Comparison of ENCODE assay signal across 21 cellular contexts in the genomic region with DNA sequence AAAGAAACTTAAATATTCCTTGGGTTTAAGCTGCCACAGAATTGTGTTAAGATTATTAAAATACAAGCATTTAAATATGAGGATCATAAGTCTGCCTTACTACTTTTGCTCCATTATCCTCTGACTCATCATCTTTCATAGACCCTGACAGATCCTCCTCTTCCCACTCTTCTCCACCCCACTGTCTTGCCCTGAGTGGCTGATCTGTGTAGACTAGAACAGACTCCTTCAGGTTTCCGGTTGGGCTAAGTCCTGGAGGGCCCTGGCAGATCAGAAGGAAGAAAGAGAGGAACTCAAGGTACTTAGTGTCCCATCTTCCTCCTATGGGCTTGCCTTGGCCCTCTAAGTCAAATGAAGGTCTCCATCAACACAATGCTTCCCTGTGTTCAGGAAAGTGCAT. TPM values are rescaled to one million over a fixed set of nuclear protein-coding genes. Genes with fewer than 3 reads are reported as not detected.
A peak's percentile ranks its signal among the peaks of the same experiment; 100 is the strongest.
DNase-seq lines count a peak whose midpoint lies in the region; ATAC-seq, FAIRE-seq and TF ChIP-seq lines count a peak whose summit lies in the region.
"Had no signal": no experiment of that assay in that cellular context is flagged by ENCODE, and none has a peak within 500 bp of the region (broad histone marks: within the 10 kb centered on the region; RNA-seq: fewer than 3 reads in every experiment).

No MANE protein-coding gene starts in this region.

- TF ChIP-seq CTCF in A549 (IDR thresholded peaks at IDR 0.05) = no peak
- no peak for TF ChIP-seq CTCF in HFFc6 (IDR thresholded peaks at IDR 0.05)
- no peak for TF ChIP-seq CTCF in osteoblast (IDR thresholded peaks at IDR 0.05; ENCODE audit: extremely low read depth, low read depth, low read length)
- no peak for TF ChIP-seq CTCF in RWPE1 (conservative IDR thresholded peaks at IDR 0.05; ENCODE audit: low read depth)

- H3K27ac Mint-ChIP-seq in HFFc6 = peak overlapping the region; percentile 64
- H3K27ac Mint-ChIP-seq: CD14-positive monocyte had no signal

- H3K4me3 Mint-ChIP-seq in HFFc6 = no peak overlapping the region; the same call in 1 of the 2 replicates
- H3K4me3 Mint-ChIP-seq: CD14-positive monocyte had no signal

- H3K9me3 ChIP-seq in A549 (no peaks in the 10 kb centered on the region), osteoblast (ENCODE audit: low read depth, low read length) (no peaks in the 10 kb centered on the region)

- H3K4me1 Mint-ChIP-seq in HFFc6 (ENCODE audit: low read depth) = peaks cover 69% of the 10 kb centered on the region

- peaks cover 48% of the 10 kb centered on the region for H3K4me1 ChIP-seq in A549
- H3K4me1 ChIP-seq in osteoblast (ENCODE audit: insufficient read depth, low read length) = peaks cover 31% of the 10 kb centered on the region

- H3K27me3 ChIP-seq in osteoblast (ENCODE audit: insufficient read depth, low read length) = no peaks in the 10 kb centered on the region

- H3K36me3 ChIP-seq in osteoblast (ENCODE audit: insufficient read depth, low read length) = no peaks in the 10 kb centered on the region

- no peaks in the 10 kb centered on the region for H3K79me2 ChIP-seq in osteoblast (ENCODE audit: insufficient read depth, low read length)

- peak overlapping the region; percentile 92 to 96 for H3K27ac ChIP-seq in A549
- H3K27ac ChIP-seq in osteoblast (ENCODE audit: low read depth, low read length) = peak overlapping the region; percentile 86
- H3K27ac ChIP-seq in RWPE1 = no peak overlapping the region

- H3K4me2 ChIP-seq in A549 (peak overlapping the region; percentile 75), osteoblast (ENCODE audit: insufficient read depth, low read length) (peak overlapping the region; percentile 28)

- no peaks in the 10 kb centered on the region for H4K20me1 ChIP-seq in osteoblast (ENCODE audit: insufficient read depth, low read length)

- CTCF ChIA-PET in A549 (lab: Yijun Ruan, JAX) (interaction anchor here (1.3 to 2.4 kb wide), 2 partner anchors 32 to 58 kb away, joined by 3 to 7 read pairs; no protein-coding TSS in a partner anchor), RWPE1 (lab: Yijun Ruan, JAX) (no interaction called here)

- H3K4me3 ChIP-seq in A549 (no peak overlapping the region), osteoblast (ENCODE audit: insufficient read depth, low read length) (no peak overlapping the region)

- H2AFZ ChIP-seq in osteoblast (ENCODE audit: low read length) = no peak overlapping the region

- WGBS in A549 (ENCODE audit: missing lambda C conversion rate) = 36% methylated on average over 1 of the region's 1 CpG

- H3K36me3 Mint-ChIP-seq in HFFc6 (ENCODE audit: low read depth) = 0 out of 2 replicates have a peak, but pooled peaks cover 5% of the 10 kb centered on the region
- H3K36me3 Mint-ChIP-seq: CD14-positive monocyte had no signal

- DNase-seq in A549 (ENCODE audit: low read depth in 1 of 2, low spot score in 1 of 2) (peak in 1 of 2 experiments; percentile 51), HFFc6 (no peak), osteoblast (ENCODE audit: insufficient read length, low spot score, missing footprints) (peak; percentile 43), RWPE1 (ENCODE audit: low spot score) (no peak), SK-N-DZ (ENCODE audit: low spot score) (no peak)
- DNase-seq: 8988T; COR-L47; DMS79; GDM1; NCI-H1436 treated with DMSO at 0.1 percent for 48 hours; NCI-H2081 treated with DMSO at 0.1 percent for 48 hours; NCI-H345; NCI-H526 treated with DMSO at 0.1 percent for 48 hours; NK-92 treated with Interleukin-12 subunit alpha and Interleukin-12 subunit beta, amount 100 ng/mL, for 24 hours; OCI-M1; T-helper 2 cell had no signal

- POLR2A ChIA-PET in A549 (lab: Yijun Ruan, JAX) = interaction anchor here (1.2 kb wide), 1 partner anchor 40 kb away, joined by 3 read pairs; no protein-coding TSS in a partner anchor
- POLR2A ChIA-PET in RWPE1 (lab: Yijun Ruan, JAX; ENCODE audit: low non-redundant PET) = no interaction called here

- FAIRE-seq in A549 (lab: Jason Lieb, UNC) = no peak
- FAIRE-seq: GM12892 had no signal

- TF ChIP-seq RAD21 in A549 (conservative IDR thresholded peaks at IDR 0.05 in 1 of 2, IDR thresholded peaks at IDR 0.05 in 1 of 2) = no peak

- H3K27me3 Mint-ChIP-seq in HFFc6 (ENCODE audit: insufficient read depth) = no peaks in the 10 kb centered on the region

- ATAC-seq in A549 (peak; percentile 64 to 75), SK-N-SH treated with all-trans-retinoic acid at 6 μM for 48 hours (peak; percentile 56), HG03354 (IDR thresholded peaks at IDR 0.05; ENCODE audit: poor library complexity, severe bottlenecking, unreplicated experiment) (no peak), HG03521 (IDR thresholded peaks at IDR 0.05; ENCODE audit: unreplicated experiment) (no peak)

- no peak for TF ChIP-seq EP300 in A549 (IDR thresholded peaks at IDR 0.05)

- no peak for TF ChIP-seq POLR2A in A549 (IDR thresholded peaks at IDR 0.05; ENCODE audit: low read length)

- no peaks in the 10 kb centered on the region for H3K9me3 Mint-ChIP-seq in HFFc6
- H3K9me3 Mint-ChIP-seq: CD14-positive monocyte had no signal

TF ChIP-seq in A549, 52 proteins besides CTCF, POLR2A, EP300 and RAD21:
- TF ChIP-seq HEYL (CRISPR knock-in tag; IDR thresholded peaks at IDR 0.05) (no peak), ZSCAN20 (CRISPR knock-in tag; IDR thresholded peaks at IDR 0.05) (no peak), CHD2 (IDR thresholded peaks at IDR 0.05; ENCODE audit: low read length, partially characterized antibody) (no peak), PHF8 (IDR thresholded peaks at IDR 0.05; ENCODE audit: borderline replicate concordance, low read depth) (no peak), RFX5 (IDR thresholded peaks at IDR 0.05) (no peak), NFE2L2 (conservative IDR thresholded peaks at IDR 0.05; ENCODE audit: low read length) (no peak), SREBF2 (IDR thresholded peaks at IDR 0.05) (no peak), TP53 (CRISPR knock-in tag; IDR thresholded peaks at IDR 0.05) (no peak), RARB (CRISPR knock-in tag; IDR thresholded peaks at IDR 0.05) (no peak), MAFK (IDR thresholded peaks at IDR 0.05; ENCODE audit: partially characterized antibody) (no peak), CEBPB (IDR thresholded peaks at IDR 0.05) (no peak)

TF ChIP-seq in SK-N-SH treated with all-trans-retinoic acid at 6 μM for 48 hours, 23 proteins besides CTCF, POLR2A, EP300 and RAD21 (continues in another document):
- no peak for TF ChIP-seq RARB (CRISPR knock-in tag; IDR thresholded peaks at IDR 0.05)
- TF ChIP-seq, protein P1, sequence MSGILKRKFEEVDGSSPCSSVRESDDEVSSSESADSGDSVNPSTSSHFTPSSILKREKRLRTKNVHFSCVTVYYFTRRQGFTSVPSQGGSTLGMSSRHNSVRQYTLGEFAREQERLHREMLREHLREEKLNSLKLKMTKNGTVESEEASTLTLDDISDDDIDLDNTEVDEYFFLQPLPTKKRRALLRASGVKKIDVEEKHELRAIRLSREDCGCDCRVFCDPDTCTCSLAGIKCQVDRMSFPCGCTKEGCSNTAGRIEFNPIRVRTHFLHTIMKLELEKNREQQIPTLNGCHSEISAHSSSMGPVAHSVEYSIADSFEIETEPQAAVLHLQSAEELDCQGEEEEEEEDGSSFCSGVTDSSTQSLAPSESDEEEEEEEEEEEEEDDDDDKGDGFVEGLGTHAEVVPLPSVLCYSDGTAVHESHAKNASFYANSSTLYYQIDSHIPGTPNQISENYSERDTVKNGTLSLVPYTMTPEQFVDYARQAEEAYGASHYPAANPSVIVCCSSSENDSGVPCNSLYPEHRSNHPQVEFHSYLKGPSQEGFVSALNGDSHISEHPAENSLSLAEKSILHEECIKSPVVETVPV (CRISPR knock-in tag; IDR thresholded peaks at IDR 0.05) = no peak
- no peak for TF ChIP-seq BACH2 (CRISPR knock-in tag; IDR thresholded peaks at IDR 0.05; ENCODE audit: borderline replicate concordance)
- TF ChIP-seq TCF4 (CRISPR knock-in tag; IDR thresholded peaks at IDR 0.05; ENCODE audit: borderline replicate concordance) = no peak
- TF ChIP-seq ZC3H10 (CRISPR knock-in tag; IDR thresholded peaks at IDR 0.05) = no peak
- no peak for TF ChIP-seq PPARA (CRISPR knock-in tag; IDR thresholded peaks at IDR 0.05; ENCODE audit: borderline replicate concordance)
- TF ChIP-seq ARNTL (CRISPR knock-in tag; IDR thresholded peaks at IDR 0.05; ENCODE audit: borderline replicate concordance, low read depth) = no peak
- no peak for TF ChIP-seq TOX (CRISPR knock-in tag; IDR thresholded peaks at IDR 0.05; ENCODE audit: borderline replicate concordance)
- TF ChIP-seq ESRRG (CRISPR knock-in tag; IDR thresholded peaks at IDR 0.05) = no peak
- TF ChIP-seq SNAI2 (CRISPR knock-in tag; IDR thresholded peaks at IDR 0.05) = no peak
- no peak for TF ChIP-seq OSR1 (CRISPR knock-in tag; IDR thresholded peaks at IDR 0.05)
- TF ChIP-seq ZFP30 (CRISPR knock-in tag; IDR thresholded peaks at IDR 0.05) = no peak

RNA-seq across cellular contexts. Expression of a gene that starts 30.7 kb away (rescaled TPM):
- polyA plus RNA-seq in A549 (2011; rRNA removed) (88.8 and 99.3 TPM in 2 replicates), A549 (2017; fragmentation: RNase III; extraction: RNeasy Plus Mini Kit Qiagen cat#74134 plus additional on column Dnase treatment) (113 to 134 TPM (median 123 TPM) in 3 replicates)
- polyA plus RNA-seq in A549 (2012; cell fraction: cytosol; rRNA removed) = 46.5 and 60.1 TPM in 2 replicates
- 58.7 and 75.0 TPM in 2 replicates for polyA plus RNA-seq in A549 (2012; cell fraction: nucleus; rRNA removed)
- polyA minus RNA-seq in A549 (2011; rRNA and poly(A)+ RNA removed) = 94.3 and 135 TPM in 2 replicates
- 100 to 1,000 TPM in 4 of 6 experiments, 10 to 100 TPM in 2; 72.6 to 163 (median 149) TPM for total RNA-seq in HFFc6 (2021; fragmentation: NEBNext Ultra II Directional; extraction: Animal tissue kit (Norgen Biotek cat#: 25700))
- 244 and 254 TPM in 2 replicates for total RNA-seq in osteoblast
- 7.9 and 10.5 TPM in 2 replicates for polyA plus RNA-seq in SK-N-DZ (2014; cell fraction: cytosol; rRNA removed)
- polyA plus RNA-seq in SK-N-DZ (2014; cell fraction: nucleus; rRNA removed) = 3.6 and 7.3 TPM in 2 replicates

RNA-seq across cellular contexts. Expression of a gene that starts 47.3 kb away (rescaled TPM):
- 15.4 and 20.5 TPM in 2 replicates for polyA plus RNA-seq in A549 (2011; rRNA removed)
- 3.8 and 4.5 TPM in 2 replicates for polyA plus RNA-seq in A549 (2012; cell fraction: cytosol; rRNA removed)
- 3.9 and 8.1 TPM in 2 replicates for polyA plus RNA-seq in A549 (2012; cell fraction: nucleus; rRNA removed)
- polyA plus RNA-seq in A549 (2017; fragmentation: RNase III; extraction: RNeasy Plus Mini Kit Qiagen cat#74134 plus additional on column Dnase treatment) = 11.1 to 12.2 TPM (median 12.0 TPM) in 3 replicates
- 13.0 and 23.2 TPM in 2 replicates for polyA minus RNA-seq in A549 (2011; rRNA and poly(A)+ RNA removed)
- total RNA-seq in HFFc6 (2021; fragmentation: NEBNext Ultra II Directional; extraction: Animal tissue kit (Norgen Biotek cat#: 25700)) = 10 to 100 TPM; 19.4 to 27.2 (median 23.7) TPM
- 25.0 and 31.1 TPM in 2 replicates for total RNA-seq in osteoblast
- not detected in 2 replicates for polyA plus RNA-seq in SK-N-DZ (2014; cell fraction: cytosol; rRNA removed)
- polyA plus RNA-seq in SK-N-DZ (2014; cell fraction: nucleus; rRNA removed) = not detected in 2 replicates

Comparison
In these comparisons a context has a peak if more than half of its experiments do, and no peak if none do; other contexts are left out.
1. ATAC-seq: peak in A549 (2 of 2) and SK-N-SH treated with all-trans-retinoic acid at 6 μM for 48 hours (single experiment); none in HG03354 (single experiment) and HG03521 (single experiment).